Comparison of ENCODE assay signal across 22 cellular contexts in the genomic region with DNA sequence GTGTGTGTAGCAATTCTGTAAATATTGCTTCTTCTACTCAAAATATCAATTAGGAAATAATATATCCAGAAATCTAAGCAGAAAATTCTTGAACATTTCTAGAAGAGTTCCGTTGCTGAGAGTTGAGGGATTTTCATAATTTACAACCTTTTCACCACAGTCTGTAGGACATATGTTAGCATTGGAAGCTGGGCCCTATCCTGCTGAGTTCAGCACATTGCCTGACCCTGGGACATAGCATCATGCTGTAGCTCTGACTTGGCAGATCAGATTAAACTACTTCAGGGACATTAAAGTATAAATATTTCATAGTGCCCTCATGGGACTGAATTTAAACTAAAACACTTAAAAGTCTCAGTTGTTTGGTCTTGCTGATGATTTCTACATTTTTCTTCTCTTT.
"Had no signal": no experiment of that assay in that cellular context is flagged by ENCODE, and none has a peak within 500 bp of the region (broad histone marks: within the 10 kb centered on the region; RNA-seq: fewer than 3 reads in every experiment).

No MANE protein-coding gene starts in this region.

- H3K36me3 ChIP-seq: esophagus squamous epithelium, right atrium auricular region, suprapubic skin, transverse colon had no signal

- H3K4me2 ChIP-seq: smooth muscle cell had no signal

- H3K27ac Mint-ChIP-seq: effector memory CD8-positive, alpha-beta T cell; memory B cell; natural killer cell; progenitor cell of endocrine pancreas; stimulated activated naive CD8-positive, alpha-beta T cell treated with anti-CD3 and anti-CD28 coated beads, Interleukin-15, amount 100 ng/mL, for 72 hours had no signal

- H3K36me3 Mint-ChIP-seq: memory B cell had no signal

- H3K4me3 ChIP-seq: coronary artery, esophagus squamous epithelium, lung, right atrium auricular region, smooth muscle cell, suprapubic skin, transverse colon had no signal

- H3K9me3 ChIP-seq: esophagus squamous epithelium, right atrium auricular region, suprapubic skin, transverse colon had no signal

- H2AFZ ChIP-seq: parathyroid adenoma had no signal

- H3K4me1 ChIP-seq: esophagus squamous epithelium, parathyroid adenoma, right atrium auricular region, suprapubic skin, transverse colon had no signal

- ATAC-seq: effector memory CD8-positive, alpha-beta T cell; left lobe of liver; natural killer cell; sciatic nerve; stimulated activated naive CD8-positive, alpha-beta T cell treated with anti-CD3 and anti-CD28 coated beads, Interleukin-15, amount 100 ng/mL, for 72 hours had no signal

- DNase-seq: dermis blood vessel endothelial cell; effector memory CD8-positive, alpha-beta T cell; esophagus squamous epithelium; foreskin melanocyte; natural killer cell; stimulated activated CD4-positive, alpha-beta T cell treated with anti-CD3 and anti-CD28 coated beads, Interleukin-12 subunit alpha, Interleukin-12 subunit beta, amount 100 ng/mL, for 4 hours; stimulated activated CD4-positive, alpha-beta T cell treated with anti-CD3 and anti-CD28 coated beads, Interleukin-1b, Interleukin-23, amount 100 ng/mL, for 48 hours; stimulated activated CD4-positive, alpha-beta T cell treated with anti-CD3 and anti-CD28 coated beads, Interleukin-4, amount 100 ng/mL, for 1 hour; stimulated activated CD8-positive, alpha-beta memory T cell treated with anti-CD3 and anti-CD28 coated beads, Interleukin-4, amount 100 ng/mL, for 48 hours; stimulated activated naive CD4-positive, alpha-beta T cell; stimulated activated naive CD8-positive, alpha-beta T cell treated with anti-CD3 and anti-CD28 coated beads, Interleukin-15, amount 100 ng/mL, for 72 hours; transverse colon had no signal

- H3K4me1 Mint-ChIP-seq: memory B cell; natural killer cell; stimulated activated naive CD8-positive, alpha-beta T cell treated with anti-CD3 and anti-CD28 coated beads, Interleukin-15, amount 100 ng/mL, for 72 hours had no signal

- H3K4me3 Mint-ChIP-seq: effector memory CD8-positive, alpha-beta T cell; memory B cell; natural killer cell; stimulated activated naive CD8-positive, alpha-beta T cell treated with anti-CD3 and anti-CD28 coated beads, Interleukin-15, amount 100 ng/mL, for 72 hours had no signal

- H3K27ac ChIP-seq: coronary artery, esophagus squamous epithelium, parathyroid adenoma, right atrium auricular region, suprapubic skin, transverse colon had no signal

- H3K27me3 ChIP-seq: esophagus squamous epithelium, right atrium auricular region, suprapubic skin, transverse colon had no signal

- H3K27me3 Mint-ChIP-seq: effector memory CD8-positive, alpha-beta T cell; memory B cell; progenitor cell of endocrine pancreas; stimulated activated naive CD8-positive, alpha-beta T cell treated with anti-CD3 and anti-CD28 coated beads, Interleukin-15, amount 100 ng/mL, for 72 hours had no signal

- H3K9ac ChIP-seq: parathyroid adenoma had no signal

- H3K79me2 ChIP-seq: parathyroid adenoma had no signal
